Comparison of ENCODE assay signal across 8 cellular contexts in genomic region chr12:6567824-6568617, GRCh38. TPM values are rescaled to one million over a fixed set of nuclear protein-coding genes. Genes with fewer than 3 reads are reported as not detected.
DNase-seq lines count a peak whose midpoint lies in the region; ATAC-seq and TF ChIP-seq lines count a peak whose summit lies in the region.

Gene NOP2 (minus strand): TSS chr12:6568291. CDS start chr12:6567918, 373 bp downstream.

- H3K27me3 ChIP-seq in BJ (ENCODE audit: control insufficient read depth, insufficient read depth, low read length) (no peaks in the 10 kb centered on the region), liver (ENCODE audit: control insufficient read depth in 4 of 4, insufficient read depth in 4 of 4, low read length in 3 of 4) (no peaks in the 10 kb centered on the region)

- peak in 1 of 2 donors; percentile 18 for TF ChIP-seq RAD21 in liver (IDR thresholded peaks at IDR 0.05)

- peak; percentile 87 for ATAC-seq in GM19324 (IDR thresholded peaks at IDR 0.05; ENCODE audit: low FRiP score, unreplicated experiment)
- ATAC-seq in HG03521 (IDR thresholded peaks at IDR 0.05; ENCODE audit: unreplicated experiment): peak; percentile 80

- POLR2A ChIA-PET in BJ (lab: Charles Lee): interaction anchor here (1.0 kb wide), 1 partner anchor 16 kb away, joined by 3 read pairs; no protein-coding TSS in a partner anchor

- DNase-seq in BJ (ENCODE audit: low read depth): peak; percentile 27
- peak; percentile 32 for DNase-seq in NCI-H748 treated with DMSO at 0.1 percent for 48 hours (lab: John Stamatoyannopoulos, UW)
- peak; percentile 75 to 84 for DNase-seq in activated CD4-positive, alpha-beta T cell treated with anti-CD3 and anti-CD28 coated beads, Interleukin-2, amount 50 U/mL, for 24 hours (ENCODE audit: low read depth in 1 of 2, low spot score in 1 of 2)
- peak; percentile 95 for DNase-seq in dermis blood vessel endothelial cell
- peak; percentile 92 for DNase-seq in stimulated activated CD4-positive, alpha-beta T cell treated with anti-CD3 and anti-CD28 coated beads, Interleukin-4, amount 100 ng/mL, for 1 hour

- H3K9ac ChIP-seq in liver (ENCODE audit: low read depth in 1 of 2, low read length in 2 of 2): peak within 1 kb of the TSS; percentile 89 to 92

- WGBS in liver: under 1% methylated on average over 71 of the region's 71 CpGs

- 0 out of 2 replicates have a peak, but pooled peaks have one; percentile 2 for TF ChIP-seq CTCF in BJ (IDR thresholded peaks at IDR 0.05; ENCODE audit: insufficient read depth, low read depth, low read length)
- no peak for TF ChIP-seq CTCF in liver (IDR thresholded peaks at IDR 0.05; ENCODE audit: low read depth, low read length, missing input control)

- peaks cover 21% of the 10 kb centered on the region for H3K36me3 ChIP-seq in BJ (ENCODE audit: control insufficient read depth, insufficient read depth, low read length)
- peaks cover 20 to 44% (median 31%) of the 10 kb centered on the region in 4 donors for H3K36me3 ChIP-seq in liver (ENCODE audit: control insufficient read depth in 4 of 4, insufficient read depth in 3 of 4, low read depth in 1 of 4, low read length in 3 of 4)

- CTCF ChIA-PET in BJ (lab: Yijun Ruan, JAX): interaction anchor here (0.6 to 6.7 kb wide), 6 partner anchors 10 to 77 kb away, joined by 3 to 59 read pairs (median 4); partner anchors contain the start of gene IFFO1

- H3K4me3 ChIP-seq in BJ (ENCODE audit: low read depth, low read length): peak within 1 kb of the TSS; percentile 83
- H3K4me3 ChIP-seq in liver (ENCODE audit: low read depth in 1 of 3, low read length in 3 of 3): peak within 1 kb of the TSS; percentile 73 to 99 (median 91)

- H3K27ac ChIP-seq in liver (ENCODE audit: low read depth in 1 of 2, low read length in 2 of 2): peak within 1 kb of the TSS; percentile 81 to 84

- peaks cover 0 to 10% (median 5%) of the 10 kb centered on the region in 4 donors for H3K4me1 ChIP-seq in liver (ENCODE audit: control insufficient read depth in 4 of 4, insufficient read depth in 4 of 4, low read length in 3 of 4)

- no peaks in the 10 kb centered on the region for H3K9me3 ChIP-seq in liver (ENCODE audit: control insufficient read depth in 4 of 4, low read length in 3 of 4)

TF ChIP-seq in liver, 16 proteins besides CTCF, POLR2A, EP300 and RAD21:
- TF ChIP-seq HNF4G (IDR thresholded peaks at IDR 0.05) (no peak), REST (IDR thresholded peaks at IDR 0.05) (peak; percentile 13), MAX (IDR thresholded peaks at IDR 0.05) (peak; percentile 97), HNF4A (conservative IDR thresholded peaks at IDR 0.05) (peak in 1 of 2 donors; percentile 22), JUND (IDR thresholded peaks at IDR 0.05) (no peak), GABPA (IDR thresholded peaks at IDR 0.05 in 1 of 2, conservative IDR thresholded peaks at IDR 0.05 in 1 of 2) (peak; percentile 48 to 91), FOXA1 (IDR thresholded peaks at IDR 0.05) (no peak), FOXA2 (IDR thresholded peaks at IDR 0.05) (no peak), ZBTB33 (IDR thresholded peaks at IDR 0.05) (no peak), RXRA (IDR thresholded peaks at IDR 0.05) (peak; percentile 36 to 65), EGR1 (IDR thresholded peaks at IDR 0.05; ENCODE audit: low read depth in 2 of 2) (no peak), TAF1 (conservative IDR thresholded peaks at IDR 0.05) (no peak), SP1 (IDR thresholded peaks at IDR 0.05) (peak; percentile 45), ATF3 (IDR thresholded peaks at IDR 0.05) (no peak), YY1 (IDR thresholded peaks at IDR 0.05) (peak; percentile 66), NR2F2 (IDR thresholded peaks at IDR 0.05) (no peak)

RNA-seq across cellular contexts. Expression of gene NOP2, which starts in this region (rescaled TPM):
- 28.4 and 32.6 TPM in 2 replicates for polyA plus RNA-seq in BJ (2011; rRNA removed)
- polyA minus RNA-seq in BJ (2011; rRNA and poly(A)+ RNA removed): 18.1 and 37.2 TPM in 2 replicates
- 15.5 and 19.3 TPM in 2 replicates for total RNA-seq in dermis blood vessel endothelial cell
- 10 to 100 TPM in 1 of 2 donors, 1 to 10 TPM in 1; 4.8 to 22.3 TPM for total RNA-seq in liver
- polyA plus RNA-seq in liver: 10 to 100 TPM; 12.5 to 15.6 TPM

Comparison
In these comparisons a context has a peak if more than half of its experiments do, and no peak if none do; other contexts are left out.
1. Peak in every context shown above with its lines: DNase-seq, ATAC-seq, H3K4me3 ChIP-seq and H3K27ac ChIP-seq.
2. DNase-seq: peak in every context shown above with its lines; median percentile 95 in dermis blood vessel endothelial cell; 92 in stimulated activated CD4-positive, alpha-beta T cell treated with anti-CD3 and anti-CD28 coated beads, Interleukin-4, amount 100 ng/mL, for 1 hour; 80 in activated CD4-positive, alpha-beta T cell treated with anti-CD3 and anti-CD28 coated beads, Interleukin-2, amount 50 U/mL, for 24 hours; 32 in NCI-H748 treated with DMSO at 0.1 percent for 48 hours; 27 in BJ.